Comparison of ENCODE assay signal across 12 cellular contexts in genomic region chr5:136020001-136020382, GRCh38. TPM values are rescaled to one million over a fixed set of nuclear protein-coding genes. Genes with fewer than 3 reads are reported as not detected.
DNase-seq lines count a peak whose midpoint lies in the region; ATAC-seq and TF ChIP-seq lines count a peak whose summit lies in the region.
"Had no signal": no experiment of that assay in that cellular context is flagged by ENCODE, and none has a peak within 500 bp of the region (broad histone marks: within the 10 kb centered on the region; RNA-seq: fewer than 3 reads in every experiment).

No MANE protein-coding gene starts in this region.

- H3K9ac ChIP-seq in IMR-90 (ENCODE audit: low read depth, low read length): peak overlapping the region; percentile 75
- no peak overlapping the region for H3K9ac ChIP-seq in mesendoderm (ENCODE audit: low read length)

- H3K36me3 ChIP-seq in IMR-90 (ENCODE audit: control insufficient read depth, insufficient read depth, low read length): no peaks in the 10 kb centered on the region
- H3K36me3 ChIP-seq in mesendoderm (ENCODE audit: control insufficient read depth, insufficient read depth, low read length): no peaks in the 10 kb centered on the region
- H3K36me3 ChIP-seq in suprapubic skin: no peaks in the 10 kb centered on the region

- H4K20me1 ChIP-seq in IMR-90 (ENCODE audit: insufficient read depth, low read length): no peaks in the 10 kb centered on the region

- H3K27ac ChIP-seq in IMR-90 (ENCODE audit: insufficient read depth, low read length): peak overlapping the region; percentile 94
- H3K27ac ChIP-seq in mesendoderm (ENCODE audit: low read depth, low read length): no peak overlapping the region
- peak overlapping the region; percentile 4 for H3K27ac ChIP-seq in suprapubic skin

- peaks cover 24% of the 10 kb centered on the region for H3K9me1 ChIP-seq in IMR-90 (ENCODE audit: insufficient read depth, low read length)

- no peaks in the 10 kb centered on the region for H3K9me3 Mint-ChIP-seq in MCF 10A (ENCODE audit: unreplicated experiment)

- TF ChIP-seq POLR2A in IMR-90 (IDR thresholded peaks at IDR 0.05; ENCODE audit: low read depth, low read length) (peak; percentile 79; the same call in 1 of the 2 replicates), suprapubic skin (IDR thresholded peaks at IDR 0.05) (no peak)

- H3K23ac ChIP-seq in IMR-90 (ENCODE audit: low read depth, low read length) (peak overlapping the region; percentile 97), mesendoderm (ENCODE audit: low read length) (no peak overlapping the region)

- peak overlapping the region; percentile 86 to 96 for H4K8ac ChIP-seq in IMR-90 (ENCODE audit: low read depth in 2 of 2, low read length in 2 of 2)
- no peak overlapping the region for H4K8ac ChIP-seq in mesendoderm (ENCODE audit: low read depth, low read length)

- TF ChIP-seq RAD21 in IMR-90 (IDR thresholded peaks at IDR 0.05; ENCODE audit: low read length): no peak

- H3K27me3 ChIP-seq in IMR-90 (ENCODE audit: control insufficient read depth, insufficient read depth, low read length) (no peaks in the 10 kb centered on the region), mesendoderm (ENCODE audit: insufficient read depth, low read length, poor library complexity) (no peaks in the 10 kb centered on the region), suprapubic skin (no peaks in the 10 kb centered on the region)

- BruUV-seq in IMR-90 (replicated peaks; lab: Mats Ljungman, UMichigan) (no TSS peak), MCF 10A (replicated peaks; lab: Mats Ljungman, UMichigan) (TSS peak; percentile 85)

- H3K27me3 Mint-ChIP-seq in MCF 10A (ENCODE audit: insufficient read depth, unreplicated experiment): no peaks in the 10 kb centered on the region

- no peak for ATAC-seq in IMR-90 (ENCODE audit: low read depth)
- ATAC-seq in esophagus mucosa: no peak
- ATAC-seq in GM18519 (IDR thresholded peaks at IDR 0.05; ENCODE audit: low FRiP score, unreplicated experiment): no peak

- no peak overlapping the region for H3K4me3 ChIP-seq in IMR-90 (ENCODE audit: insufficient read depth, low read depth, low read length)
- H3K4me3 ChIP-seq in mesendoderm (ENCODE audit: low read length): no peak overlapping the region
- H3K4me3 ChIP-seq in suprapubic skin: no peak overlapping the region

- H3K4ac ChIP-seq in IMR-90 (ENCODE audit: low read depth, low read length) (peak overlapping the region; percentile 98), mesendoderm (ENCODE audit: low read depth, low read length) (no peak overlapping the region)

- peak overlapping the region; percentile 80 for H2AK9ac ChIP-seq in IMR-90 (replicated peaks; ENCODE audit: low read depth, low read length, poor library complexity)

- dilution Hi-C loops in IMR-90 (cut with HindIII; ENCODE audit: low sequenced_read_pairs, unreplicated experiment): no loop called here

- H3K14ac ChIP-seq in IMR-90 (replicated peaks; ENCODE audit: low read depth, low read length): peak overlapping the region; percentile 97

- H2AK5ac ChIP-seq in IMR-90 (ENCODE audit: low read depth, low read length): peak overlapping the region; percentile 87
- H2AK5ac ChIP-seq in mesendoderm (ENCODE audit: low read length): no peak overlapping the region

- no peak for TF ChIP-seq EP300 in suprapubic skin (IDR thresholded peaks at IDR 0.05)

- H2BK15ac ChIP-seq in IMR-90 (ENCODE audit: low read depth, low read length): peak overlapping the region; percentile 92
- H2BK15ac ChIP-seq in mesendoderm (replicated peaks; ENCODE audit: low read depth): no peak overlapping the region

- DNase-seq in IMR-90 (no peak), MCF 10A (ENCODE audit: unreplicated experiment) (no peak), mesendoderm (no peak), suprapubic skin (ENCODE audit: low spot score in 2 of 2) (no peak), OCI-M2 (lab: John Stamatoyannopoulos, UW; ENCODE audit: unreplicated experiment) (no peak), midbrain (lab: John Stamatoyannopoulos, UW) (no peak)
- DNase-seq: NCI-H1436 treated with DMSO at 0.1 percent for 48 hours; NCI-H510A treated with DMSO at 0.1 percent for 48 hours; stimulated activated CD4-positive, alpha-beta T cell treated with anti-CD3 and anti-CD28 coated beads, Interleukin-4, amount 100 ng/mL, for 1 hour had no signal

- H3K79me2 ChIP-seq in mesendoderm (ENCODE audit: control insufficient read depth, insufficient read depth, low read length): no peaks in the 10 kb centered on the region

- H3K18ac ChIP-seq in IMR-90 (ENCODE audit: low read depth, low read length): peak overlapping the region; percentile 97
- H3K18ac ChIP-seq in mesendoderm (ENCODE audit: low read length): no peak overlapping the region

- no peak overlapping the region for H2AFZ ChIP-seq in IMR-90 (replicated peaks; ENCODE audit: low read length, poor library complexity)

- POLR2A ChIA-PET in IMR-90 (lab: Charles Lee; ENCODE audit: unreplicated experiment) (no interaction called here), MCF 10A (lab: Yijun Ruan, JAX) (interaction anchor here (0.9 to 39.3 kb wide), 8 partner anchors 8 to 154 kb away, joined by 3 to 1604 read pairs (median 8); partner anchors contain the start of gene TGFBI)

- peaks cover 66% of the 10 kb centered on the region for H3K4me1 Mint-ChIP-seq in MCF 10A (ENCODE audit: insufficient read depth, unreplicated experiment)

- H2BK20ac ChIP-seq in IMR-90 (ENCODE audit: low read depth, low read length): peak overlapping the region; percentile 98

- H3K4me2 ChIP-seq in IMR-90 (ENCODE audit: low read depth, low read length) (peak overlapping the region; percentile 58), mesendoderm (ENCODE audit: low read length) (no peak overlapping the region)

- H3K27ac Mint-ChIP-seq in MCF 10A (ENCODE audit: low read depth, unreplicated experiment): peak overlapping the region; percentile 63
- H3K27ac Mint-ChIP-seq: activated naive CD8-positive, alpha-beta T cell had no signal

- H3K4me3 Mint-ChIP-seq in MCF 10A (ENCODE audit: unreplicated experiment): peak overlapping the region; percentile 49
- H3K4me3 Mint-ChIP-seq: activated naive CD8-positive, alpha-beta T cell had no signal

- H3K79me1 ChIP-seq in IMR-90 (ENCODE audit: low read depth in 1 of 2, low read length in 2 of 2) (peaks cover 0 to 15% of the 10 kb centered on the region in 2 experiments; a peak in 2 of 4 replicates), mesendoderm (ENCODE audit: low read length) (no peaks in the 10 kb centered on the region)

- intact Hi-C loops in IMR-90 (cut with micrococcal nuclease) (loop anchor here (1.0 kb wide), 1 partner anchor 38 kb away; no protein-coding TSS in a partner anchor), MCF 10A (cut with micrococcal nuclease) (no loop called here)

- TF ChIP-seq CTCF in IMR-90 (conservative IDR thresholded peaks at IDR 0.05; ENCODE audit: low read depth, low read length) (no peak), MCF 10A (IDR thresholded peaks at IDR 0.05; ENCODE audit: unreplicated experiment) (no peak), suprapubic skin (IDR thresholded peaks at IDR 0.05) (no peak)

- H4K5ac ChIP-seq in IMR-90 (ENCODE audit: low read depth, low read length) (peak overlapping the region; percentile 93), mesendoderm (ENCODE audit: low read length) (peak overlapping the region; percentile 12)

- peak overlapping the region; percentile 98 for H2BK120ac ChIP-seq in IMR-90 (ENCODE audit: low read depth, low read length)
- H2BK120ac ChIP-seq in mesendoderm (ENCODE audit: low read depth, low read length): no peak overlapping the region

- H3K56ac ChIP-seq in IMR-90 (ENCODE audit: extremely low read depth, insufficient read depth, low read length) (peak overlapping the region; percentile 96), mesendoderm (ENCODE audit: low read length) (no peak overlapping the region)

- H3K4me1 ChIP-seq in IMR-90 (ENCODE audit: control insufficient read depth, insufficient read depth, low read length): peaks cover 51% of the 10 kb centered on the region
- H3K4me1 ChIP-seq in mesendoderm (ENCODE audit: control insufficient read depth, low read depth, low read length): no peaks in the 10 kb centered on the region
- H3K4me1 ChIP-seq in suprapubic skin: peaks cover 42% of the 10 kb centered on the region

- CTCF ChIA-PET in IMR-90 (lab: Yijun Ruan, JAX) (interaction anchor here (0.7 to 1.6 kb wide), 4 partner anchors 13 to 75 kb away, joined by 4 to 6 read pairs (median 5); no protein-coding TSS in a partner anchor), MCF 10A (lab: Yijun Ruan, JAX) (interaction anchor here (0.7 to 13.4 kb wide), 12 partner anchors 9 to 134 kb away, joined by 3 to 171 read pairs (median 4); partner anchors contain the start of gene TGFBI)

- H3K36me3 Mint-ChIP-seq in MCF 10A (ENCODE audit: insufficient read depth, unreplicated experiment): peaks cover 6% of the 10 kb centered on the region
- H3K36me3 Mint-ChIP-seq: activated naive CD8-positive, alpha-beta T cell had no signal

- H3K9me3 ChIP-seq in IMR-90 (ENCODE audit: control insufficient read depth, insufficient read depth, low read length): no peaks in the 10 kb centered on the region
- H3K9me3 ChIP-seq in suprapubic skin: no peaks in the 10 kb centered on the region

- H2BK5ac ChIP-seq in IMR-90 (ENCODE audit: low read depth, low read length, poor library complexity, severe bottlenecking) (peak overlapping the region; percentile 98), mesendoderm (ENCODE audit: low read length) (no peak overlapping the region)

- no CpG with 5 or more reads among the region's 2 CpGs for WGBS in IMR-90 (ENCODE audit: extremely low coverage in 2 of 2, insufficient read length in 1 of 2), 2 experiments
- no CpG with 5 or more reads among the region's 2 CpGs for WGBS in mesendoderm (ENCODE audit: extremely low coverage, insufficient coverage, low lambda C conversion rate)
- 67% methylated on average over 2 of the region's 2 CpGs for WGBS in suprapubic skin

- peak overlapping the region; percentile 98 for H4K91ac ChIP-seq in IMR-90 (ENCODE audit: insufficient read depth, low read depth, low read length)

- in situ Hi-C loops in IMR-90 (cut with MboI; ENCODE audit: low sequenced_read_pairs): no loop called here

TF ChIP-seq in IMR-90, 13 proteins besides CTCF, POLR2A, EP300 and RAD21 (continues in another document):
- no peak for TF ChIP-seq MXI1 (IDR thresholded peaks at IDR 0.05; ENCODE audit: borderline replicate concordance, low read depth, low read length)
- TF ChIP-seq RCOR1 (IDR thresholded peaks at IDR 0.05; ENCODE audit: insufficient replicate concordance, low read length): no peak
- no peak for TF ChIP-seq FOS (IDR thresholded peaks at IDR 0.05; ENCODE audit: low read depth, low read length)

RNA-seq across cellular contexts. Expression of gene TGFBI, which starts 8.8 kb away (rescaled TPM):
- total RNA-seq in IMR-90 (2012; rRNA removed): 483 and 618 TPM in 2 replicates
- polyA plus RNA-seq in IMR-90 (2012; rRNA removed): 1,362 and 1,551 TPM in 2 replicates
- polyA plus RNA-seq in IMR-90 (2012; cell fraction: cytosol; rRNA removed): 790 and 1,298 TPM in 2 replicates
- polyA plus RNA-seq in IMR-90 (2012; cell fraction: nucleus; rRNA removed; ENCODE audit: low replicate concordance): 1,060 and 1,205 TPM in 2 replicates
- 623 and 892 TPM in 2 replicates for total RNA-seq in MCF 10A (2022)
- 3.8 TPM for polyA plus RNA-seq in mesendoderm (2013, experiment 1 of 2)
- polyA plus RNA-seq in mesendoderm (2013, experiment 2 of 2): 4.0 TPM
- total RNA-seq in suprapubic skin: 100 to 1,000 TPM; 300 to 719 (median 389) TPM
- total RNA-seq in esophagus mucosa: 13.4 TPM

Comparison
In these comparisons a context has a peak if more than half of its experiments do, and no peak if none do; other contexts are left out.
1. RNA of gene TGFBI, which starts 8.8 kb away (total RNA-seq): 623 to 892 TPM in MCF 10A, 483 to 618 TPM in IMR-90 and 300 to 719 TPM in suprapubic skin; 13.4 TPM in esophagus mucosa (single experiment); every median in the first group is over 10 times any median in the second.